8 cellular contexts compared by ENCODE assay signal in the genomic region with DNA sequence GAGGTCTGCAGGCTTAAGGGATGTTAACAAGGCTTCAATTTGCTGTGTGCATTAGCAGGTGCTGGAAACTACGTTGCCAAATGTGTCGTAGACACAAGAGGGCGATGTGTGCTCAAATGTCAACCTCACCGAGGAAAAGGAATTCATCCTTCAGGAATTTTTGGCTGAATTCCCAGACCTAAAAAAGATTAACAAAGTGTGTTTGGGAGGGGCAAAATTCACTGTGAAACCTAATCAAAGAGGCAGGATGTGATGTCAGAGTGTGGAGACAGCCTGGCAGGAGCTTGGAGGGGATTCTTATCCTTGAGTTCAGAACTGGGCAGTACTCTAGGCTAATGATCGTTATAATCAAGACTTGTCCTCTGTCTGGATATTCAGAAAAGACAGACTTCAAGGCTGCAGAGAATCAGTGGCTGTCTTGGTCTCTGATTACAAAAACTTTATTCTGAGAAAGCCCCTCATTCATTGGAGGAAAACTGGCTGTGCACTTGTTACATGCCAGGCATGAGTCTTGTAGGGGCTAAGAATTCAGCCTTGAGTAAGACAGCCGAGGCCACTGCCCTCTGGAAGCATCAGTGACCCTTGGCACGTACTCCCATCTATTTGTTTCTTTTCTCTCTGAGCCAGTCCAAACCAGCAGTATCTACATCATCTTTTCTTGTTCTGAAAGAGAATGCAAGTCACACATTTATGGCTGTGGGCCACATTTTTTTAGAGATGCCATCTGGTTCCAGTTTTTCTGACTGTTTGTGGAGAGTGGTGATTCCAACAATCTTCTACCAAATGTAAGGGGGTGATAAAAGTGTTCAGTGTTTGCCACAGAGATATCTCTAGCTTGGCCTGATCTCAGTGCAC. TPM values are rescaled to one million over a fixed set of nuclear protein-coding genes. Genes with fewer than 3 reads are reported as not detected.
DNase-seq lines count a peak whose midpoint lies in the region; ATAC-seq and TF ChIP-seq lines count a peak whose summit lies in the region.

No MANE protein-coding gene starts in this region.

- no peaks in the 10 kb centered on the region for H3K9me3 Mint-ChIP-seq in activated naive CD4-positive, alpha-beta T cell treated with anti-CD3 and anti-CD28 coated beads, Interleukin-2, amount 50 U/mL, for 24 hours
- no peaks in the 10 kb centered on the region for H3K9me3 Mint-ChIP-seq in activated naive CD4-positive, alpha-beta T cell treated with anti-CD3 and anti-CD28 coated beads, Interleukin-2, amount 10 ng/mL, durations not matched to agents 7 days and 5 days
- H3K9me3 Mint-ChIP-seq in natural killer cell treated with Interleukin-12 subunit alpha and Interleukin-12 subunit beta and Interleukin-15 and Interleukin-18, amount 100 ng/mL, for 72 hours: no peaks in the 10 kb centered on the region

- H3K27me3 Mint-ChIP-seq in activated naive CD4-positive, alpha-beta T cell treated with anti-CD3 and anti-CD28 coated beads, Interleukin-2, amount 50 U/mL, for 24 hours: no peaks in the 10 kb centered on the region
- no peaks in the 10 kb centered on the region for H3K27me3 Mint-ChIP-seq in activated naive CD4-positive, alpha-beta T cell treated with anti-CD3 and anti-CD28 coated beads, Interleukin-2, amount 10 ng/mL, durations not matched to agents 7 days and 5 days
- peaks cover 3 to 16% of the 10 kb centered on the region in 2 donors for H3K27me3 Mint-ChIP-seq in natural killer cell treated with Interleukin-12 subunit alpha and Interleukin-12 subunit beta and Interleukin-15 and Interleukin-18, amount 100 ng/mL, for 72 hours

- no peak overlapping the region for H3K4me3 Mint-ChIP-seq in activated naive CD4-positive, alpha-beta T cell treated with anti-CD3 and anti-CD28 coated beads, Interleukin-2, amount 50 U/mL, for 24 hours
- H3K4me3 Mint-ChIP-seq in activated naive CD4-positive, alpha-beta T cell treated with anti-CD3 and anti-CD28 coated beads, Interleukin-2, amount 10 ng/mL, durations not matched to agents 7 days and 5 days: no peak overlapping the region
- H3K4me3 Mint-ChIP-seq in natural killer cell treated with Interleukin-12 subunit alpha and Interleukin-12 subunit beta and Interleukin-15 and Interleukin-18, amount 100 ng/mL, for 72 hours: no peak overlapping the region

- in situ Hi-C loops in astrocyte of the spinal cord (cut with HindIII; ENCODE audit: low sequenced_read_pairs): no loop called here

- CTCF ChIA-PET in activated naive CD4-positive, alpha-beta T cell treated with anti-CD3 and anti-CD28 coated beads, Interleukin-2, amount 10 ng/mL, durations not matched to agents 7 days and 5 days (lab: Charles Lee): interaction anchor here (0.5 to 2.0 kb wide), 11 partner anchors 13 to 1113 kb away, joined by 3 to 12 read pairs (median 3); no protein-coding TSS in a partner anchor

- TF ChIP-seq CTCF in astrocyte of the spinal cord (IDR thresholded peaks at IDR 0.05; ENCODE audit: low read depth, low read length): peak; percentile 74
- TF ChIP-seq CTCF in retinal pigment epithelial cell (conservative IDR thresholded peaks at IDR 0.05; ENCODE audit: low read depth, low read length): peak; percentile 80

- peak overlapping the region; percentile 68 for H3K27ac Mint-ChIP-seq in activated naive CD4-positive, alpha-beta T cell treated with anti-CD3 and anti-CD28 coated beads, Interleukin-2, amount 50 U/mL, for 24 hours
- no peak overlapping the region for H3K27ac Mint-ChIP-seq in activated naive CD4-positive, alpha-beta T cell treated with anti-CD3 and anti-CD28 coated beads, Interleukin-2, amount 10 ng/mL, durations not matched to agents 7 days and 5 days
- no peak overlapping the region for H3K27ac Mint-ChIP-seq in natural killer cell treated with Interleukin-12 subunit alpha and Interleukin-12 subunit beta and Interleukin-15 and Interleukin-18, amount 100 ng/mL, for 72 hours

- no peak overlapping the region for H3K4me3 ChIP-seq in astrocyte of the spinal cord (ENCODE audit: low read depth, low read length)
- H3K4me3 ChIP-seq in retinal pigment epithelial cell (ENCODE audit: low read length): no peak overlapping the region

- peaks cover 66% of the 10 kb centered on the region for H3K4me1 Mint-ChIP-seq in activated naive CD4-positive, alpha-beta T cell treated with anti-CD3 and anti-CD28 coated beads, Interleukin-2, amount 50 U/mL, for 24 hours
- peaks cover 18% of the 10 kb centered on the region for H3K4me1 Mint-ChIP-seq in activated naive CD4-positive, alpha-beta T cell treated with anti-CD3 and anti-CD28 coated beads, Interleukin-2, amount 10 ng/mL, durations not matched to agents 7 days and 5 days
- H3K4me1 Mint-ChIP-seq in natural killer cell treated with Interleukin-12 subunit alpha and Interleukin-12 subunit beta and Interleukin-15 and Interleukin-18, amount 100 ng/mL, for 72 hours (ENCODE audit: low read depth in 2 of 2): peaks cover 4% of the 10 kb centered on the region in 2 donors

- H3K36me3 Mint-ChIP-seq in activated naive CD4-positive, alpha-beta T cell treated with anti-CD3 and anti-CD28 coated beads, Interleukin-2, amount 50 U/mL, for 24 hours: no peaks in the 10 kb centered on the region
- no peaks in the 10 kb centered on the region for H3K36me3 Mint-ChIP-seq in activated naive CD4-positive, alpha-beta T cell treated with anti-CD3 and anti-CD28 coated beads, Interleukin-2, amount 10 ng/mL, durations not matched to agents 7 days and 5 days
- no peaks in the 10 kb centered on the region for H3K36me3 Mint-ChIP-seq in natural killer cell treated with Interleukin-12 subunit alpha and Interleukin-12 subunit beta and Interleukin-15 and Interleukin-18, amount 100 ng/mL, for 72 hours

- peak; percentile 39 for ATAC-seq in HG03108 (IDR thresholded peaks at IDR 0.05; ENCODE audit: unreplicated experiment)
- ATAC-seq in natural killer cell treated with Interleukin-12 subunit alpha and Interleukin-12 subunit beta and Interleukin-15 and Interleukin-18, amount 100 ng/mL, for 72 hours: no peak

- no peak for DNase-seq in activated naive CD4-positive, alpha-beta T cell treated with anti-CD3 and anti-CD28 coated beads, Interleukin-2, amount 10 ng/mL, durations not matched to agents 7 days and 5 days
- peak; percentile 91 for DNase-seq in NCI-H510A treated with DMSO at 0.1 percent for 48 hours (lab: John Stamatoyannopoulos, UW)
- peak; percentile 97 for DNase-seq in astrocyte of the spinal cord (ENCODE audit: low read depth, low spot score)
- DNase-seq in hippocampal formation (lab: John Stamatoyannopoulos, UW): peak; percentile 39 to 76
- DNase-seq in retinal pigment epithelial cell (ENCODE audit: low read depth): peak; percentile 97
- no peak for DNase-seq in natural killer cell treated with Interleukin-12 subunit alpha and Interleukin-12 subunit beta and Interleukin-15 and Interleukin-18, amount 100 ng/mL, for 72 hours (ENCODE audit: low spot score)

RNA-seq across cellular contexts. Expression of a gene that starts 18.7 kb away (rescaled TPM):
- total RNA-seq in natural killer cell treated with Interleukin-12 subunit alpha and Interleukin-12 subunit beta and Interleukin-15 and Interleukin-18, amount 100 ng/mL, for 72 hours: not detected

RNA-seq across cellular contexts. Expression of a gene that starts 27.3 kb away (rescaled TPM):
- total RNA-seq in natural killer cell treated with Interleukin-12 subunit alpha and Interleukin-12 subunit beta and Interleukin-15 and Interleukin-18, amount 100 ng/mL, for 72 hours: not detected

Comparison
In these comparisons a context has a peak if more than half of its experiments do, and no peak if none do; other contexts are left out.
1. DNase-seq: peak in NCI-H510A treated with DMSO at 0.1 percent for 48 hours (single experiment), astrocyte of the spinal cord (single experiment), hippocampal formation (2 of 2) and retinal pigment epithelial cell (single experiment); none in activated naive CD4-positive, alpha-beta T cell treated with anti-CD3 and anti-CD28 coated beads, Interleukin-2, amount 10 ng/mL, durations not matched to agents 7 days and 5 days (single experiment) and natural killer cell treated with Interleukin-12 subunit alpha and Interleukin-12 subunit beta and Interleukin-15 and Interleukin-18, amount 100 ng/mL, for 72 hours (single experiment).